16 cellular contexts compared by ENCODE assay signal in the genomic region with DNA sequence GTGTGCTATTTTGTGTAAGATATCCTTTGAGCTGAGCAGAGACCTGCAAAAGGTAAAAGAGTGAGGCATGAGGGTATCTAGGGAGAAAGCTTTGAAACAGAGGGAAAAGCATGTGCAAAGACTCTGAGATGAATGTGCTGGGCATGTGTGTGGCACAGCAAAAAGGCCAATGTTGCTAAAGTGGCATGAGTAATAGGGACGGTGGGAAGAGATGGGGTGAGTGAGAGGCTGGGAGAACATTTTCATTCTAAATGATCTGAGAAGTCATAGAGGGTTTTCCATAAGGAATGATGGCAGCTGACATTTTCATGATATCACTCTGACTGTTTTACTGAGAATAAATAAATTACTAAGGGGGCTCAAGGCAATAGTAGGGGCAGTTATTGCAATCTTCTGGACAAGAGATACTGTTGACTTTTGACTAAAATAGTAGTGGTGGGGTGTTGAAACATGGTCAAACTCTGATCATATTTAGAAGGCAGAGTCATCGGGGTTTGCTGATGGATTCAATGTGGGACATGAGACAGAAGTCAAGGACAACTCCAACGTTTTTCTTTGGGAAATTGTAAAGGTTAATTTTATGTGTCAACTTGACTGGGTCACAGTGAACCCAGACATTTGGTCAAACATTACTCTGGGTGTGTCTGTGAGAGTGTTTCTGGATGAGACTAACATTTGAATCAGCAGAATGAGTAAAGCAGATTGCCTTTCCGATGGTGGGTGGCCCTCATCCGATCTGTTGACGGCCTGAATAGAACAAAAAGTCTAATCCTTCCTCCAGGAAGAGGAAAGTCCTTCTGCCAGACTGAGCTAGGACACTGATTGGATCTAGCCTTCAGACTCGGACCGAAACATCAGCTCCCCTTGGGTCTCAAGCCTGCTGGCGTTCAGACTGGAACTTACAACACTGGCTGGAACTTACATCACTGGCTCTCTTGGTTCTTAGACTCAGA.
DNase-seq lines count a peak whose midpoint lies in the region; ATAC-seq and TF ChIP-seq lines count a peak whose summit lies in the region.
"Had no signal": no experiment of that assay in that cellular context is flagged by ENCODE, and none has a peak within 500 bp of the region (broad histone marks: within the 10 kb centered on the region; RNA-seq: fewer than 3 reads in every experiment).

No MANE protein-coding gene starts in this region.

- TF ChIP-seq CTCF in IMR-90 (conservative IDR thresholded peaks at IDR 0.05; ENCODE audit: low read depth, low read length) (no peak), fibroblast of lung (conservative IDR thresholded peaks at IDR 0.05 in 1 of 2, IDR thresholded peaks at IDR 0.05 in 1 of 2; ENCODE audit: low read depth in 1 of 2, low read length in 2 of 2) (no peak), uterus (IDR thresholded peaks at IDR 0.05) (no peak), glutamatergic neuron (IDR thresholded peaks at IDR 0.05; ENCODE audit: partially characterized antibody, unreplicated experiment) (no peak)

- H4K5ac ChIP-seq in IMR-90 (ENCODE audit: low read depth, low read length), result peak overlapping the region; percentile 77

- no peaks in the 10 kb centered on the region for H3K9me3 Mint-ChIP-seq in glutamatergic neuron (ENCODE audit: unreplicated experiment)

- DNase-seq in IMR-90 (peak; percentile 19), fibroblast of lung (ENCODE audit: low read depth in 2 of 2) (peak in 1 of 2 donors; percentile 28), myocyte (ENCODE audit: low read depth) (peak; percentile 19), uterus (peak; percentile 42 to 45), germinal center (ENCODE audit: low spot score) (no peak), glutamatergic neuron (no peak)
- no peak for DNase-seq in activated CD4-positive, alpha-beta T cell treated with anti-CD3 and anti-CD28 coated beads for 4 hours
- DNase-seq: activated gamma-delta T cell; DMS153; H9; NCI-H146; stimulated activated CD4-positive, alpha-beta T cell treated with anti-CD3 and anti-CD28 coated beads, Interleukin-4, amount 100 ng/mL, for 24 hours; stimulated activated CD8-positive, alpha-beta memory T cell treated with anti-CD3 and anti-CD28 coated beads, Interleukin-4, amount 100 ng/mL, for 48 hours; T-helper 2 cell had no signal

- H3K23ac ChIP-seq in IMR-90 (ENCODE audit: low read depth, low read length), result peak overlapping the region; percentile 66

- ATAC-seq in IMR-90 (ENCODE audit: low read depth), result no peak; the same call in 1 of the 2 replicates

- peak overlapping the region; percentile 86 for H2BK5ac ChIP-seq in IMR-90 (ENCODE audit: low read depth, low read length, poor library complexity, severe bottlenecking)

- H3K18ac ChIP-seq in IMR-90 (ENCODE audit: low read depth, low read length), result peak overlapping the region; percentile 87; the same call in 1 of the 2 replicates

- no peaks in the 10 kb centered on the region for H4K20me1 ChIP-seq in IMR-90 (ENCODE audit: insufficient read depth, low read length)
- no peaks in the 10 kb centered on the region for H4K20me1 ChIP-seq in fibroblast of lung (ENCODE audit: control insufficient read depth, extremely low read depth, insufficient read depth, low read length)

- H2BK20ac ChIP-seq in IMR-90 (ENCODE audit: low read depth, low read length), result peak overlapping the region; percentile 82; the same call in 1 of the 2 replicates

- H3K4me2 ChIP-seq in IMR-90 (ENCODE audit: low read depth, low read length) (peak overlapping the region; percentile 48; the same call in 1 of the 2 replicates), fibroblast of lung (ENCODE audit: extremely low read depth, insufficient read depth, low read length) (peak overlapping the region; percentile 42)

- no peaks in the 10 kb centered on the region; the same call in 1 of the 2 replicates for H3K9me3 ChIP-seq in IMR-90 (ENCODE audit: control insufficient read depth, insufficient read depth, low read length)
- no peaks in the 10 kb centered on the region for H3K9me3 ChIP-seq in fibroblast of lung (ENCODE audit: control insufficient read depth, insufficient read depth, low read depth, low read length)
- no peaks in the 10 kb centered on the region for H3K9me3 ChIP-seq in uterus
- H3K9me3 ChIP-seq: thoracic aorta had no signal

- peak overlapping the region; percentile 36; the same call in 1 of the 2 replicates for H3K56ac ChIP-seq in IMR-90 (ENCODE audit: extremely low read depth, insufficient read depth, low read length)

- no peaks in the 10 kb centered on the region for H3K4me1 Mint-ChIP-seq in glutamatergic neuron (ENCODE audit: low read depth, unreplicated experiment)
- H3K4me1 Mint-ChIP-seq: H9 had no signal

- H2BK15ac ChIP-seq in IMR-90 (ENCODE audit: low read depth, low read length), result peak overlapping the region; percentile 85

- WGBS in IMR-90 (ENCODE audit: extremely low coverage in 2 of 2, insufficient read length in 1 of 2), 2 experiments, result 54% methylated on average over 5 of the region's 9 CpGs; no CpG with 5 or more reads in 1 of the 2 experiments

- peak overlapping the region; percentile 80 for H2AK5ac ChIP-seq in IMR-90 (ENCODE audit: low read depth, low read length)

- H3K27ac ChIP-seq in IMR-90 (ENCODE audit: insufficient read depth, low read length) (peak overlapping the region; percentile 18; the same call in 1 of the 2 replicates), fibroblast of lung (ENCODE audit: insufficient read depth, low read length) (peak overlapping the region; percentile 24), uterus (no peak overlapping the region)

- TF ChIP-seq RAD21 in IMR-90 (IDR thresholded peaks at IDR 0.05; ENCODE audit: low read length), result no peak

- peak overlapping the region; percentile 79 for H2AFZ ChIP-seq in IMR-90 (replicated peaks; ENCODE audit: low read length, poor library complexity)
- H2AFZ ChIP-seq in fibroblast of lung (ENCODE audit: low read length), result peak overlapping the region; percentile 75

- POLR2A ChIA-PET in IMR-90 (lab: Charles Lee; ENCODE audit: unreplicated experiment), result no interaction called here

- dilution Hi-C loops in IMR-90 (cut with HindIII; ENCODE audit: low sequenced_read_pairs, unreplicated experiment), result no loop called here

- H3K27me3 Mint-ChIP-seq in glutamatergic neuron (ENCODE audit: unreplicated experiment), result peaks cover 3% of the 10 kb centered on the region
- H3K27me3 Mint-ChIP-seq: dendritic cell treated with granulocyte-macrophage colony-stimulating factor and Interleukin-4, amounts not matched to agents 40 ng/mL and 50 ng/mL, for 4 days had no signal

- in situ Hi-C loops in IMR-90 (cut with MboI; ENCODE audit: low sequenced_read_pairs), result no loop called here

- H3K79me1 ChIP-seq in IMR-90 (ENCODE audit: low read depth in 1 of 2, low read length in 2 of 2), result no peaks in the 10 kb centered on the region

- CTCF ChIA-PET in IMR-90 (lab: Yijun Ruan, JAX), result no interaction called here

- H3K4me3 ChIP-seq in IMR-90 (ENCODE audit: insufficient read depth, low read depth, low read length) (no peak overlapping the region), fibroblast of lung (replicated peaks in 1 of 4; ENCODE audit: control extremely low read depth in 1 of 4, insufficient read depth in 1 of 4, low read depth in 3 of 4, low read length in 4 of 4) (no peak overlapping the region), uterus (no peak overlapping the region)
- H3K4me3 ChIP-seq: thoracic aorta had no signal

- peaks cover 6% of the 10 kb centered on the region; the same call in 1 of the 2 replicates for H3K4me1 ChIP-seq in IMR-90 (ENCODE audit: control insufficient read depth, insufficient read depth, low read length)
- H3K4me1 ChIP-seq in fibroblast of lung (ENCODE audit: control insufficient read depth, extremely low read depth, insufficient read depth, low read length), result no peaks in the 10 kb centered on the region
- H3K4me1 ChIP-seq in uterus, result no peaks in the 10 kb centered on the region

- H3K79me2 ChIP-seq in fibroblast of lung (ENCODE audit: control insufficient read depth, insufficient read depth, low read length), result no peaks in the 10 kb centered on the region

- H3K36me3 ChIP-seq in IMR-90 (ENCODE audit: control insufficient read depth, insufficient read depth, low read length) (no peaks in the 10 kb centered on the region), fibroblast of lung (ENCODE audit: control insufficient read depth, insufficient read depth, low read length) (no peaks in the 10 kb centered on the region), uterus (no peaks in the 10 kb centered on the region)
- H3K36me3 ChIP-seq: thoracic aorta had no signal

- H3K14ac ChIP-seq in IMR-90 (replicated peaks; ENCODE audit: low read depth, low read length), result peak overlapping the region; percentile 91

- H3K27ac Mint-ChIP-seq in glutamatergic neuron (ENCODE audit: unreplicated experiment), result no peak overlapping the region
- H3K27ac Mint-ChIP-seq: dendritic cell treated with granulocyte-macrophage colony-stimulating factor and Interleukin-4, amounts not matched to agents 40 ng/mL and 50 ng/mL, for 4 days; H9 had no signal

- no peak overlapping the region for H3K4me3 Mint-ChIP-seq in glutamatergic neuron (ENCODE audit: unreplicated experiment)
- H3K4me3 Mint-ChIP-seq: dendritic cell treated with granulocyte-macrophage colony-stimulating factor and Interleukin-4, amounts not matched to agents 40 ng/mL and 50 ng/mL, for 4 days; H9 had no signal

- 0 out of 2 replicates have a peak overlapping the region, but pooled peaks have one; percentile 1 for H3K9ac ChIP-seq in IMR-90 (ENCODE audit: low read depth, low read length)
- H3K9ac ChIP-seq in fibroblast of lung (ENCODE audit: insufficient read depth, low read length), result no peak overlapping the region

- peak overlapping the region; percentile 85; the same call in 1 of the 2 replicates for H3K4ac ChIP-seq in IMR-90 (ENCODE audit: low read depth, low read length)

- H2BK120ac ChIP-seq in IMR-90 (ENCODE audit: low read depth, low read length), result peak overlapping the region; percentile 91

- BruUV-seq in IMR-90 (replicated peaks; lab: Mats Ljungman, UMichigan), result no TSS peak

- H3K9me1 ChIP-seq in IMR-90 (ENCODE audit: insufficient read depth, low read length), result peaks cover 5% of the 10 kb centered on the region

- peaks cover 8% of the 10 kb centered on the region for H3K36me3 Mint-ChIP-seq in glutamatergic neuron (ENCODE audit: unreplicated experiment)

- no peak overlapping the region for H2AK9ac ChIP-seq in IMR-90 (replicated peaks; ENCODE audit: low read depth, low read length, poor library complexity)

- H4K8ac ChIP-seq in IMR-90 (ENCODE audit: low read depth in 2 of 2, low read length in 2 of 2), result peak overlapping the region; percentile 63 to 80

- intact Hi-C loops in IMR-90 (cut with micrococcal nuclease) (no loop called here), uterus (cut with DNase I; ENCODE audit: low total_unique reads) (no loop called here)

- no peaks in the 10 kb centered on the region for H3K27me3 ChIP-seq in IMR-90 (ENCODE audit: control insufficient read depth, insufficient read depth, low read length)
- H3K27me3 ChIP-seq in fibroblast of lung (ENCODE audit: control insufficient read depth, insufficient read depth, low read length), result no peaks in the 10 kb centered on the region
- H3K27me3 ChIP-seq in uterus, result no peaks in the 10 kb centered on the region

- no peak for TF ChIP-seq POLR2A in IMR-90 (IDR thresholded peaks at IDR 0.05; ENCODE audit: low read depth, low read length)
- no peak for TF ChIP-seq POLR2A in uterus (IDR thresholded peaks at IDR 0.05)

- peak overlapping the region; percentile 61; the same call in 1 of the 2 replicates for H4K91ac ChIP-seq in IMR-90 (ENCODE audit: insufficient read depth, low read depth, low read length)

TF ChIP-seq in IMR-90, 13 proteins besides CTCF, POLR2A, EP300 and RAD21 (continues in another document):
- no peak for TF ChIP-seq NFE2L2 (IDR thresholded peaks at IDR 0.05; ENCODE audit: low read depth, low read length)

Comparison
In these comparisons a context has a peak if more than half of its experiments do, and no peak if none do; other contexts are left out.
1. DNase-seq: peak in IMR-90 (single experiment), myocyte (single experiment) and uterus (2 of 2); none in germinal center (single experiment), activated CD4-positive, alpha-beta T cell treated with anti-CD3 and anti-CD28 coated beads for 4 hours (0 of 2) and glutamatergic neuron (single experiment).
2. H3K27ac ChIP-seq: peak in IMR-90 (single experiment) and fibroblast of lung (single experiment); none in uterus (0 of 2).